Comparison of ENCODE assay signal across 30 cellular contexts in the genomic region with DNA sequence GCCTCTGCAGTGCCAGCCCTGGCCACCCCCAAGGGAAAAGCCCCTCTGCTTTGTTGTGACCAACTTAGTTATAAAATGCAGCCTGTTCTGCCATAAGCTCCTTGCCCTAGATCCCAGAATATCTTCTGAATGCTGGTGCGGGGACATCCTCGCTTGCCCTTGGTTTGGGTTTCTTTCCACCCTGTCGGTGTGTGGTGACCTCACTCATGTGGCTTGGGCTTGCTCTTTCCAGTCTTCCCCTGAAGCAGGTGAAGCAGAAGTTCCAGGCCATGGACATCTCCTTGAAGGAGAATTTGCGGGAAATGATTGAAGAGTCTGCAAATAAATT. TPM values are rescaled to one million over a fixed set of nuclear protein-coding genes. Genes with fewer than 3 reads are reported as not detected.
"Had no signal": no experiment of that assay in that cellular context is flagged by ENCODE, and none has a peak within 500 bp of the region (broad histone marks: within the 10 kb centered on the region; RNA-seq: fewer than 3 reads in every experiment).

No MANE protein-coding gene starts in this region.

- H2AFZ ChIP-seq: parathyroid adenoma had no signal

- H3K9me3 Mint-ChIP-seq: immature natural killer cell; mesothelial cell of epicardium; naive B cell; natural killer cell; stimulated activated naive B cell treated with anti-CD40 and anti-IgM and Interleukin-4, amounts not matched to agents 10 μg/mL and 1 μg/mL and 100 μg/mL, for 72 hours had no signal

- H3K36me3 Mint-ChIP-seq: naive B cell, natural killer cell had no signal

- DNase-seq: hypothalamus; immature natural killer cell; kidney; left colon; left lung; lower lobe of right lung; mammary epithelial cell; mesenchymal stem cell; naive B cell; natural killer cell; nucleus accumbens; right lobe of liver; stimulated activated CD4-positive, alpha-beta T cell treated with anti-CD3 and anti-CD28 coated beads, Interleukin-12 subunit alpha, Interleukin-12 subunit beta, amount 100 ng/mL, for 4 hours; stimulated activated CD4-positive, alpha-beta T cell treated with anti-CD3 and anti-CD28 coated beads, Interleukin-15, amount 100 ng/mL, for 24 hours; stimulated activated CD4-positive, alpha-beta T cell treated with anti-CD3 and anti-CD28 coated beads, Interleukin-2, amount 100 ng/mL, for 24 hours; stimulated activated CD4-positive, alpha-beta T cell treated with anti-CD3 and anti-CD28 coated beads, Interleukin-4, amount 100 ng/mL, for 1 hour; stimulated activated naive B cell treated with anti-CD40 and anti-IgM and Interleukin-4, amounts not matched to agents 10 μg/mL and 1 μg/mL and 100 μg/mL, for 72 hours; stimulated activated naive CD8-positive, alpha-beta T cell treated with anti-CD3 and anti-CD28 coated beads, Interleukin-15, Interleukin-2, amounts not matched to agents 100 U/mL and 50 U/mL, for 24 hours; stomach; testis; thyroid gland; transverse colon; upper lobe of left lung had no signal

- H3K27ac Mint-ChIP-seq: immature natural killer cell; mesothelial cell of epicardium; natural killer cell; stimulated activated naive B cell treated with anti-CD40 and anti-IgM and Interleukin-4, amounts not matched to agents 10 μg/mL and 1 μg/mL and 100 μg/mL, for 72 hours had no signal

- H3K9ac ChIP-seq: parathyroid adenoma had no signal

- H3K79me2 ChIP-seq: parathyroid adenoma had no signal

- H3K4me1 Mint-ChIP-seq: mesothelial cell of epicardium had no signal

- H3K27ac ChIP-seq: left lung, lower lobe of right lung, parathyroid adenoma, right atrium auricular region, right lobe of liver, stomach, testis, thyroid gland, transverse colon, upper lobe of left lung, vagina had no signal

- H3K4me3 Mint-ChIP-seq: immature natural killer cell; mesothelial cell of epicardium; naive B cell; natural killer cell; stimulated activated naive B cell treated with anti-CD40 and anti-IgM and Interleukin-4, amounts not matched to agents 10 μg/mL and 1 μg/mL and 100 μg/mL, for 72 hours had no signal

- H3K27me3 ChIP-seq: left lung, right atrium auricular region, right lobe of liver, stomach, testis, thyroid gland, transverse colon, upper lobe of left lung, vagina had no signal

- ATAC-seq: left colon; left lung; natural killer cell; stimulated activated naive B cell treated with anti-CD40 and anti-IgM and Interleukin-4, amounts not matched to agents 10 μg/mL and 1 μg/mL and 100 μg/mL, for 72 hours; stimulated activated naive CD8-positive, alpha-beta T cell treated with anti-CD3 and anti-CD28 coated beads, Interleukin-15, Interleukin-2, amounts not matched to agents 100 U/mL and 50 U/mL, for 24 hours had no signal

- H3K4me1 ChIP-seq: left lung, lower lobe of right lung, parathyroid adenoma, right atrium auricular region, right lobe of liver, stomach, testis, thyroid gland, transverse colon, upper lobe of left lung, vagina had no signal

- H3K4me3 ChIP-seq: left lung, lower lobe of right lung, right atrium auricular region, right lobe of liver, stomach, testis, thyroid gland, transverse colon, upper lobe of left lung, vagina had no signal

- FAIRE-seq: islet of Langerhans, kidney had no signal

- H3K9me3 ChIP-seq: left lung, lower lobe of right lung, right atrium auricular region, right lobe of liver, stomach, testis, thyroid gland, transverse colon, upper lobe of left lung, vagina had no signal

- H3K27me3 Mint-ChIP-seq: naive B cell; progenitor cell of endocrine pancreas; stimulated activated naive B cell treated with anti-CD40 and anti-IgM and Interleukin-4, amounts not matched to agents 10 μg/mL and 1 μg/mL and 100 μg/mL, for 72 hours had no signal

- H3K36me3 ChIP-seq: left lung, lower lobe of right lung, right atrium auricular region, right lobe of liver, stomach, thyroid gland, transverse colon, upper lobe of left lung, vagina had no signal

RNA-seq across cellular contexts. Expression of a gene that starts 16.7 kb away (rescaled TPM):
- total RNA-seq: mammary epithelial cell, mesothelial cell of epicardium, osteocyte, progenitor cell of endocrine pancreas had no signal
